ENCODE assay signal across 15 cellular contexts in the genomic region with DNA sequence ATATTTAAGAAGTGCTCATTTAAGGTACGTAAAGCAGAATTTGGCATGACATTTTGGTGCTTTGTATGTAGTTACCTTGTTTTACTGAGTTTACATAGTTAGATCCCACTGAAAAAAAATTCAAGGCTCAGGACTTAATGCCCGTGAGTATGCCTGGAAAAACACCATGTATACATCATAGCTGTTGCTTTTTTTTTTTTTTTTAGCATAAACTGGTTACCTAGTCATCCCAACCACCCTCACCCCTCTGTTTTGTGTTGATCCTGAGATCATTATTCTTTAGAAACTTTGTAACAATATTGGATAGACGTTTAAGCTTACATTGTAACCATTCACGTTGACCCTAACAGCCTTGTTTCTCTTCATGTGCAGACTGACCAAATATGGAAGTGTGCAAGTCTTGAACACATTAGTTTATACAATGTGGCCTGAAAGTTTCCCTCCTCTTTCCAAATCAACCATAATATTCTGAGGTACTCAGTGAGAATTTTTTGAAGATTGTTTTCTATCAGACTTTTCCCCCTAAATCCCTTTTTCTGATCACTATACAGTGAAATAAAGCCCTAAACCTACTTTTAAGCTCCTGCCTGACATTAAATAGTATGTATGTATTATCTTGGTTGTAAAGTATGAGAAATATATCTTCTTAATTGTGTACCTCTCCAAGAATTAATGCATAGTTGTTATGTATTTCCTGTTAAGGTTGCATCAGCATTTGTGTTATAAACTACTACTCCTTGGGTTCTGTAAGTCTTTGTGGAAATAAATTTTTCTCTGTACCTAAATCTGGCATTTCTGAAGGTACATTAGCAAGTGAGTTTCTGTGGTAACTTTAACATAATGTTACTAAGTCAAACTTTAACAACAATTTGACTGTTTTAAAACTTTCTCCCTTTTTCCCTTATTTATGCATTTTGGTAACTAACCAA. TPM values are rescaled to one million over a fixed set of nuclear protein-coding genes. Genes with fewer than 3 reads are reported as not detected.
DNase-seq lines count a peak whose midpoint lies in the region; ATAC-seq, FAIRE-seq and TF ChIP-seq lines count a peak whose summit lies in the region.
"Had no signal": no experiment of that assay in that cellular context is flagged by ENCODE, and none has a peak within 500 bp of the region (broad histone marks: within the 10 kb centered on the region; RNA-seq: fewer than 3 reads in every experiment).

No MANE protein-coding gene starts in this region.

- no peaks in the 10 kb centered on the region for H3K9me1 ChIP-seq in IMR-90 (ENCODE audit: insufficient read depth, low read length)
- no peaks in the 10 kb centered on the region for H3K9me1 ChIP-seq in K562 (ENCODE audit: control insufficient read depth, insufficient read depth, low read length)

- H3K4me1 ChIP-seq in IMR-90 (ENCODE audit: control insufficient read depth, insufficient read depth, low read length) (peaks cover 9% of the 10 kb centered on the region), K562 (replicated peaks in 1 of 2; ENCODE audit: control insufficient read depth in 2 of 2, insufficient read depth in 2 of 2, low read length in 2 of 2) (peaks cover 13 to 15% of the 10 kb centered on the region in 2 experiments; a peak in 4 of 5 replicates), muscle layer of duodenum (ENCODE audit: control insufficient read depth in 1 of 2, insufficient read depth in 2 of 2, low read length in 2 of 2) (peaks cover 4 to 35% of the 10 kb centered on the region in 2 donors)

- TF ChIP-seq RAD21 in IMR-90 (IDR thresholded peaks at IDR 0.05; ENCODE audit: low read length): no peak
- TF ChIP-seq RAD21 in K562 (CRISPR knock-in tag; conservative IDR thresholded peaks at IDR 0.05 in 1 of 2, IDR thresholded peaks at IDR 0.05 in 1 of 2): no peak

- H3K36me3 ChIP-seq in IMR-90 (ENCODE audit: control insufficient read depth, insufficient read depth, low read length) (peaks cover 3% of the 10 kb centered on the region), K562 (ENCODE audit: control insufficient read depth, insufficient read depth, low read length) (0 out of 3 replicates have a peak, but pooled peaks cover 3% of the 10 kb centered on the region), muscle layer of duodenum (ENCODE audit: control insufficient read depth in 1 of 2, insufficient read depth in 2 of 2, low read length in 2 of 2) (no peaks in the 10 kb centered on the region)

- H3K27me3 ChIP-seq in IMR-90 (ENCODE audit: control insufficient read depth, insufficient read depth, low read length): no peaks in the 10 kb centered on the region
- no peaks in the 10 kb centered on the region for H3K27me3 ChIP-seq in K562 (ENCODE audit: control insufficient read depth in 2 of 2, insufficient read depth in 2 of 2, low read length in 2 of 2)
- no peaks in the 10 kb centered on the region for H3K27me3 ChIP-seq in muscle layer of duodenum (ENCODE audit: low read depth, low read length)
- H3K27me3 ChIP-seq: SJSA1 had no signal

- in situ Hi-C loops in IMR-90 (cut with MboI; ENCODE audit: low sequenced_read_pairs): no loop called here
- in situ Hi-C loops in K562 (cut with MboI): no loop called here

- H2BK20ac ChIP-seq in IMR-90 (ENCODE audit: low read depth, low read length): peak overlapping the region; percentile 6; the same call in 1 of the 2 replicates

- H3K23ac ChIP-seq in IMR-90 (ENCODE audit: low read depth, low read length): peak overlapping the region; percentile 78

- no peak overlapping the region for H2AK9ac ChIP-seq in IMR-90 (replicated peaks; ENCODE audit: low read depth, low read length, poor library complexity)

- peaks cover 9 to 50% of the 10 kb centered on the region in 2 experiments for H3K79me1 ChIP-seq in IMR-90 (ENCODE audit: low read depth in 1 of 2, low read length in 2 of 2)

- BruUV-seq in IMR-90 (replicated peaks; lab: Mats Ljungman, UMichigan): no TSS peak
- no TSS peak for BruUV-seq in K562 (replicated peaks; lab: Mats Ljungman, UMichigan)

- H3K9me3 ChIP-seq in IMR-90 (ENCODE audit: control insufficient read depth, insufficient read depth, low read length) (no peaks in the 10 kb centered on the region), K562 (replicated peaks; ENCODE audit: control insufficient read depth, insufficient read depth, low read depth, low read length) (no peaks in the 10 kb centered on the region; the same call in 1 of the 2 replicates), muscle layer of duodenum (ENCODE audit: control insufficient read depth in 1 of 2, low read length in 2 of 2) (no peaks in the 10 kb centered on the region)
- H3K9me3 ChIP-seq: SJSA1 had no signal

- peak overlapping the region; percentile 4 to 68; a peak in 3 of 4 replicates for H4K8ac ChIP-seq in IMR-90 (ENCODE audit: low read depth in 2 of 2, low read length in 2 of 2)

- peak overlapping the region; percentile 61 for H2BK5ac ChIP-seq in IMR-90 (ENCODE audit: low read depth, low read length, poor library complexity, severe bottlenecking)

- H3K9ac ChIP-seq in IMR-90 (ENCODE audit: low read depth, low read length) (peak overlapping the region; percentile 36; the same call in 1 of the 2 replicates), K562 (ENCODE audit: insufficient read depth in 1 of 2, low read depth in 2 of 2, low read length in 2 of 2) (peak overlapping the region in 1 of 2 experiments; percentile 36; a peak in 2 of 4 replicates)
- H3K9ac ChIP-seq: GM23248 had no signal

- H4K5ac ChIP-seq in IMR-90 (ENCODE audit: low read depth, low read length): peak overlapping the region; percentile 1; the same call in 1 of the 2 replicates

- no peak for DNase-seq in H54 (ENCODE audit: insufficient read length, low spot score)
- peak; percentile 54 for DNase-seq in IMR-90
- peak in 1 of 4 experiments; percentile 6 for DNase-seq in K562 (ENCODE audit: extremely low read depth in 1 of 4, low spot score in 3 of 4)
- DNase-seq in HuH-7.5 (ENCODE audit: low spot score): no peak
- no peak for DNase-seq in DMS153 (lab: John Stamatoyannopoulos, UW)
- DNase-seq: GM23248; KBM-7; NCI-H146; NCI-H345; nucleus accumbens; stimulated activated naive CD4-positive, alpha-beta T cell treated with Interleukin-2 at 50 U/mL for 16 hours had no signal

- no CpG with 5 or more reads among the region's 4 CpGs for WGBS in IMR-90 (ENCODE audit: extremely low coverage in 2 of 2, insufficient read length in 1 of 2), 2 experiments
- WGBS in K562 (ENCODE audit: insufficient coverage, low coverage, missing lambda C conversion rate): 48% methylated on average over 4 of the region's 4 CpGs

- CTCF ChIA-PET in IMR-90 (lab: Yijun Ruan, JAX): no interaction called here
- CTCF ChIA-PET in K562 (lab: Yijun Ruan, JAX; ENCODE audit: low intra/inter-chr PET ratio): no interaction called here

- TF ChIP-seq CTCF in IMR-90 (conservative IDR thresholded peaks at IDR 0.05; ENCODE audit: low read depth, low read length): no peak
- TF ChIP-seq CTCF in K562 (IDR thresholded peaks at IDR 0.05 in 2 of 3, conservative IDR thresholded peaks at IDR 0.05 in 1 of 3; ENCODE audit: insufficient read depth in 2 of 3, low read depth in 1 of 3, low read length in 3 of 3): no peak

- 0 out of 2 replicates have a peak overlapping the region, but pooled peaks have one; percentile 58 for H4K91ac ChIP-seq in IMR-90 (ENCODE audit: insufficient read depth, low read depth, low read length)

- H3K18ac ChIP-seq in IMR-90 (ENCODE audit: low read depth, low read length): peak overlapping the region; percentile 67

- H4K20me1 ChIP-seq in IMR-90 (ENCODE audit: insufficient read depth, low read length): peaks cover 24% of the 10 kb centered on the region; the same call in 1 of the 2 replicates
- H4K20me1 ChIP-seq in K562 (replicated peaks; ENCODE audit: control insufficient read depth, insufficient read depth, low read length): no peaks in the 10 kb centered on the region

- H3K4me2 ChIP-seq in IMR-90 (ENCODE audit: low read depth, low read length): peak overlapping the region; percentile 38
- H3K4me2 ChIP-seq in K562 (ENCODE audit: insufficient read depth, low read length): peak overlapping the region; percentile 32; the same call in 1 of the 2 replicates
- H3K4me2 ChIP-seq: smooth muscle cell had no signal

- H2BK15ac ChIP-seq in IMR-90 (ENCODE audit: low read depth, low read length): no peak overlapping the region

- dilution Hi-C loops in IMR-90 (cut with HindIII; ENCODE audit: low sequenced_read_pairs, unreplicated experiment): no loop called here

- FAIRE-seq in H54 (lab: Jason Lieb, UNC) (peak; percentile 67), K562 (lab: Jason Lieb, UNC) (peak; percentile 19)

- H2AFZ ChIP-seq in IMR-90 (replicated peaks; ENCODE audit: low read length, poor library complexity) (no peak overlapping the region), K562 (ENCODE audit: low read depth, low read length) (peak overlapping the region; percentile 62)
- H2AFZ ChIP-seq: GM23248 had no signal

- no peak overlapping the region; the same call in 1 of the 2 replicates for H3K14ac ChIP-seq in IMR-90 (replicated peaks; ENCODE audit: low read depth, low read length)

- intact Hi-C loops in IMR-90 (cut with micrococcal nuclease): loop anchor here (5.0 kb wide), 1 partner anchor 47 kb away; no protein-coding TSS in a partner anchor
- intact Hi-C loops in K562 (cut with micrococcal nuclease): no loop called here

- no peak for ATAC-seq in IMR-90 (ENCODE audit: low read depth)
- no peak for ATAC-seq in K562
- ATAC-seq in GM18861 (IDR thresholded peaks at IDR 0.05; ENCODE audit: unreplicated experiment): no peak

- peak overlapping the region; percentile 44 for H3K4ac ChIP-seq in IMR-90 (ENCODE audit: low read depth, low read length)

- TF ChIP-seq POLR2A in H54 (IDR thresholded peaks at IDR 0.05; ENCODE audit: low read depth, low read length) (no peak), IMR-90 (IDR thresholded peaks at IDR 0.05; ENCODE audit: low read depth, low read length) (no peak), K562 (conservative IDR thresholded peaks at IDR 0.05) (no peak)

- H3K4me3 ChIP-seq in IMR-90 (ENCODE audit: insufficient read depth, low read depth, low read length) (no peak overlapping the region), K562 (no peak overlapping the region), muscle layer of duodenum (ENCODE audit: low read depth in 1 of 2, low read length in 2 of 2) (no peak overlapping the region)
- H3K4me3 ChIP-seq: GM23248, SJSA1, smooth muscle cell had no signal

- H2BK120ac ChIP-seq in IMR-90 (ENCODE audit: low read depth, low read length): peak overlapping the region; percentile 30

- TF ChIP-seq EP300 in K562 (IDR thresholded peaks at IDR 0.05; ENCODE audit: low read length): no peak

- H3K79me2 ChIP-seq in K562 (ENCODE audit: control insufficient read depth, insufficient read depth, low read length): peaks cover 74% of the 10 kb centered on the region

- H3K27ac ChIP-seq in IMR-90 (ENCODE audit: insufficient read depth, low read length) (peak overlapping the region; percentile 71; the same call in 1 of the 2 replicates), K562 (ENCODE audit: extremely low read depth, low read depth, low read length) (peak overlapping the region; percentile 52), muscle layer of duodenum (ENCODE audit: low read length) (peak overlapping the region; percentile 4)
- H3K27ac ChIP-seq: GM23248, SJSA1 had no signal

- POLR2A ChIA-PET in IMR-90 (lab: Charles Lee; ENCODE audit: unreplicated experiment): no interaction called here
- POLR2A ChIA-PET in K562 (lab: Yijun Ruan, JAX): interaction anchor here (0.9 to 1.3 kb wide), 2 partner anchors 13 to 16 kb away, joined by 3 to 4 read pairs; partner anchors contain the start of gene ZBTB26

- H2AK5ac ChIP-seq in IMR-90 (ENCODE audit: low read depth, low read length): no peak overlapping the region

- H3K56ac ChIP-seq in IMR-90 (ENCODE audit: extremely low read depth, insufficient read depth, low read length): peak overlapping the region; percentile 7; the same call in 1 of the 2 replicates

RNA-seq across cellular contexts. Expression of gene RABGAP1, which starts 4.4 kb away (rescaled TPM):
- total RNA-seq in IMR-90 (2012; rRNA removed): 39.7 and 53.9 TPM in 2 replicates
- 17.2 and 20.0 TPM in 2 replicates for polyA plus RNA-seq in IMR-90 (2012; rRNA removed)
- 5.0 and 6.2 TPM in 2 replicates for polyA plus RNA-seq in IMR-90 (2012; cell fraction: cytosol; rRNA removed)
- 6.5 and 27.2 TPM in 2 replicates for polyA plus RNA-seq in IMR-90 (2012; cell fraction: nucleus; rRNA removed; ENCODE audit: low replicate concordance)
- total RNA-seq in K562 (2011; cell fraction: chromatin; rRNA removed; ENCODE audit: low replicate concordance): 103 and 147 TPM in 2 replicates
- total RNA-seq in K562 (2011; cell fraction: nucleolus; rRNA removed): 25.3 and 30.7 TPM in 2 replicates
- 45.7 and 53.1 TPM in 2 replicates for total RNA-seq in K562 (2011; cell fraction: nucleoplasm; rRNA removed)
- 5.1 and 6.8 TPM in 2 replicates for total RNA-seq in K562 (2014; rRNA removed)
- total RNA-seq in K562 (2014; rRNA removed; fragmentation: Illumina TruSeq; extraction: Trizol): 15.7 and 16.3 TPM in 2 replicates
- total RNA-seq in K562 (2015; rRNA removed; fragmentation: Illumina TruSeq; extraction: Trizol): 14.1 and 16.5 TPM in 2 replicates
- total RNA-seq in K562 (2021): 12.6 and 15.3 TPM in 2 replicates
- 21.0 and 22.7 TPM in 2 replicates for polyA plus RNA-seq in K562 (2011; rRNA removed)
- 4.0 and 8.5 TPM in 2 replicates for polyA plus RNA-seq in K562 (2011; cell fraction: cytosol; rRNA removed)
- 19.9 and 21.0 TPM in 2 replicates for polyA plus RNA-seq in K562 (2011; cell fraction: nucleus; rRNA removed)
- 7.6 and 8.2 TPM in 2 replicates for polyA plus RNA-seq in K562 (2012)
- polyA plus RNA-seq in K562 (2014; fragmentation: Illumina TruSeq; extraction: Trizol): 9.6 and 13.1 TPM in 2 replicates
- polyA plus RNA-seq in K562 (2014; fragmentation: Nextera tagmentation; extraction: Ambion mirVana): 1 to 10 TPM; 1.5 to 2.2 TPM
- polyA plus RNA-seq in K562 (2014; rRNA removed): 7.7 and 9.8 TPM in 2 replicates
- polyA minus RNA-seq in K562 (2011; rRNA and poly(A)+ RNA removed): 30.5 and 41.7 TPM in 2 replicates
- 6.6 and 11.8 TPM in 2 replicates for polyA minus RNA-seq in K562 (2011; cell fraction: cytosol; rRNA and poly(A)+ RNA removed)
- 24.9 and 52.1 TPM in 2 replicates for polyA minus RNA-seq in K562 (2011; cell fraction: nucleus; rRNA and poly(A)+ RNA removed)

RNA-seq across cellular contexts. Expression of gene ZBTB26, which starts 13.9 kb away (rescaled TPM):
- 5.8 and 6.1 TPM in 2 replicates for total RNA-seq in IMR-90 (2012; rRNA removed)
- 2.3 and 3.1 TPM in 2 replicates for polyA plus RNA-seq in IMR-90 (2012; rRNA removed)
- 0.77 and 1.2 TPM in 2 replicates for polyA plus RNA-seq in IMR-90 (2012; cell fraction: cytosol; rRNA removed)
- 0.79 and 8.2 TPM in 2 replicates for polyA plus RNA-seq in IMR-90 (2012; cell fraction: nucleus; rRNA removed; ENCODE audit: low replicate concordance)
- total RNA-seq in K562 (2011; cell fraction: chromatin; rRNA removed; ENCODE audit: low replicate concordance): 9.0 and 26.0 TPM in 2 replicates
- total RNA-seq in K562 (2011; cell fraction: nucleolus; rRNA removed): 4.8 and 7.8 TPM in 2 replicates
- 14.2 and 26.4 TPM in 2 replicates for total RNA-seq in K562 (2011; cell fraction: nucleoplasm; rRNA removed)
- 3.4 and 4.3 TPM in 2 replicates for total RNA-seq in K562 (2014; rRNA removed)
- total RNA-seq in K562 (2014; rRNA removed; fragmentation: Illumina TruSeq; extraction: Trizol): 4.3 and 5.4 TPM in 2 replicates
- 3.5 and 3.9 TPM in 2 replicates for total RNA-seq in K562 (2015; rRNA removed; fragmentation: Illumina TruSeq; extraction: Trizol)
- 7.4 and 9.1 TPM in 2 replicates for total RNA-seq in K562 (2021)
- polyA plus RNA-seq in K562 (2011; rRNA removed): 20.7 and 21.4 TPM in 2 replicates
- polyA plus RNA-seq in K562 (2011; cell fraction: cytosol; rRNA removed): 5.5 and 9.9 TPM in 2 replicates
- 21.9 and 38.1 TPM in 2 replicates for polyA plus RNA-seq in K562 (2011; cell fraction: nucleus; rRNA removed)
- 5.8 and 9.5 TPM in 2 replicates for polyA plus RNA-seq in K562 (2012)
- polyA plus RNA-seq in K562 (2014; fragmentation: Illumina TruSeq; extraction: Trizol): 10.0 and 11.4 TPM in 2 replicates
- 1 to 10 TPM; 2.4 to 5.0 TPM for polyA plus RNA-seq in K562 (2014; fragmentation: Nextera tagmentation; extraction: Ambion mirVana)
- polyA plus RNA-seq in K562 (2014; rRNA removed): 9.4 and 10.3 TPM in 2 replicates
- 12.0 and 12.8 TPM in 2 replicates for polyA minus RNA-seq in K562 (2011; rRNA and poly(A)+ RNA removed)
- 5.7 and 6.9 TPM in 2 replicates for polyA minus RNA-seq in K562 (2011; cell fraction: cytosol; rRNA and poly(A)+ RNA removed)
- 4.0 and 9.6 TPM in 2 replicates for polyA minus RNA-seq in K562 (2011; cell fraction: nucleus; rRNA and poly(A)+ RNA removed)

RNA-seq across cellular contexts. Expression of gene ZBTB6, which starts 32.1 kb away (rescaled TPM):
- total RNA-seq in IMR-90 (2012; rRNA removed): 11.7 and 16.7 TPM in 2 replicates
- polyA plus RNA-seq in IMR-90 (2012; rRNA removed): 1.8 and 2.6 TPM in 2 replicates
- 0.31 and 0.33 TPM in 2 replicates for polyA plus RNA-seq in IMR-90 (2012; cell fraction: cytosol; rRNA removed)
- 0.15 and 0.88 TPM in 2 replicates for polyA plus RNA-seq in IMR-90 (2012; cell fraction: nucleus; rRNA removed; ENCODE audit: low replicate concordance)
- 3.2 and 10.1 TPM in 2 replicates for total RNA-seq in K562 (2011; cell fraction: chromatin; rRNA removed; ENCODE audit: low replicate concordance)
- 2.7 and 3.4 TPM in 2 replicates for total RNA-seq in K562 (2011; cell fraction: nucleolus; rRNA removed)
- total RNA-seq in K562 (2011; cell fraction: nucleoplasm; rRNA removed): 5.5 and 6.9 TPM in 2 replicates
- 3.1 and 3.7 TPM in 2 replicates for total RNA-seq in K562 (2014; rRNA removed)
- total RNA-seq in K562 (2014; rRNA removed; fragmentation: Illumina TruSeq; extraction: Trizol): 6.7 and 8.0 TPM in 2 replicates
- total RNA-seq in K562 (2015; rRNA removed; fragmentation: Illumina TruSeq; extraction: Trizol): 6.1 and 7.2 TPM in 2 replicates
- 5.0 and 5.3 TPM in 2 replicates for total RNA-seq in K562 (2021)
- polyA plus RNA-seq in K562 (2011; rRNA removed): 6.4 and 6.9 TPM in 2 replicates
- polyA plus RNA-seq in K562 (2011; cell fraction: cytosol; rRNA removed): 1.2 and 3.0 TPM in 2 replicates
- 1.8 and 3.2 TPM in 2 replicates for polyA plus RNA-seq in K562 (2011; cell fraction: nucleus; rRNA removed)
- 3.8 and 4.5 TPM in 2 replicates for polyA plus RNA-seq in K562 (2012)
- 4.9 and 6.3 TPM in 2 replicates for polyA plus RNA-seq in K562 (2014; fragmentation: Illumina TruSeq; extraction: Trizol)
- 1 to 10 TPM; 1.4 to 4.8 TPM for polyA plus RNA-seq in K562 (2014; fragmentation: Nextera tagmentation; extraction: Ambion mirVana)
- polyA plus RNA-seq in K562 (2014; rRNA removed): 3.9 and 4.5 TPM in 2 replicates
- polyA minus RNA-seq in K562 (2011; rRNA and poly(A)+ RNA removed): 9.6 and 11.8 TPM in 2 replicates
- polyA minus RNA-seq in K562 (2011; cell fraction: cytosol; rRNA and poly(A)+ RNA removed): 2.6 and 2.7 TPM in 2 replicates
- 6.3 and 12.1 TPM in 2 replicates for polyA minus RNA-seq in K562 (2011; cell fraction: nucleus; rRNA and poly(A)+ RNA removed)

RNA-seq across cellular contexts. Expression of gene RC3H2, which starts 40.1 kb away (rescaled TPM):
- total RNA-seq in IMR-90 (2012; rRNA removed) (55.5 and 58.4 TPM in 2 replicates), K562 (2014; rRNA removed) (18.6 and 18.7 TPM in 2 replicates), K562 (2014; rRNA removed; fragmentation: Illumina TruSeq; extraction: Trizol) (23.2 and 28.1 TPM in 2 replicates), K562 (2015; rRNA removed; fragmentation: Illumina TruSeq; extraction: Trizol) (25.8 and 28.1 TPM in 2 replicates), K562 (2021) (25.0 and 26.6 TPM in 2 replicates)
- polyA plus RNA-seq in IMR-90 (2012; rRNA removed) (14.7 and 14.9 TPM in 2 replicates), K562 (2011; rRNA removed) (29.5 and 35.4 TPM in 2 replicates), K562 (2014; fragmentation: Illumina TruSeq; extraction: Trizol) (15.4 and 15.7 TPM in 2 replicates), K562 (2014; fragmentation: Nextera tagmentation; extraction: Ambion mirVana) (1 to 10 TPM; 5.6 to 8.6 TPM), K562 (2014; rRNA removed) (12.8 and 13.9 TPM in 2 replicates)
- 4.9 and 5.5 TPM in 2 replicates for polyA plus RNA-seq in IMR-90 (2012; cell fraction: cytosol; rRNA removed)
- 4.7 and 24.6 TPM in 2 replicates for polyA plus RNA-seq in IMR-90 (2012; cell fraction: nucleus; rRNA removed; ENCODE audit: low replicate concordance)
- total RNA-seq in K562 (2011; cell fraction: chromatin; rRNA removed; ENCODE audit: low replicate concordance): 62.5 and 108 TPM in 2 replicates
- 25.3 and 30.5 TPM in 2 replicates for total RNA-seq in K562 (2011; cell fraction: nucleolus; rRNA removed)
- 43.0 and 50.8 TPM in 2 replicates for total RNA-seq in K562 (2011; cell fraction: nucleoplasm; rRNA removed)
- polyA plus RNA-seq in K562 (2011; cell fraction: cytosol; rRNA removed): 12.1 and 18.0 TPM in 2 replicates
- 26.4 and 27.3 TPM in 2 replicates for polyA plus RNA-seq in K562 (2011; cell fraction: nucleus; rRNA removed)
- 9.3 and 10.8 TPM in 2 replicates for polyA plus RNA-seq in K562 (2012)
- polyA minus RNA-seq in K562 (2011; rRNA and poly(A)+ RNA removed): 119 and 133 TPM in 2 replicates
- polyA minus RNA-seq in K562 (2011; cell fraction: cytosol; rRNA and poly(A)+ RNA removed): 29.8 and 40.5 TPM in 2 replicates
- 24.6 and 46.4 TPM in 2 replicates for polyA minus RNA-seq in K562 (2011; cell fraction: nucleus; rRNA and poly(A)+ RNA removed)

Comparison
In these comparisons a context has a peak if more than half of its experiments do, and no peak if none do; other contexts are left out.
1. H3K27ac ChIP-seq: peak in every context shown above with its lines; median percentile 71 in IMR-90; 52 in K562; 4 in muscle layer of duodenum.